In the genomic region with DNA sequence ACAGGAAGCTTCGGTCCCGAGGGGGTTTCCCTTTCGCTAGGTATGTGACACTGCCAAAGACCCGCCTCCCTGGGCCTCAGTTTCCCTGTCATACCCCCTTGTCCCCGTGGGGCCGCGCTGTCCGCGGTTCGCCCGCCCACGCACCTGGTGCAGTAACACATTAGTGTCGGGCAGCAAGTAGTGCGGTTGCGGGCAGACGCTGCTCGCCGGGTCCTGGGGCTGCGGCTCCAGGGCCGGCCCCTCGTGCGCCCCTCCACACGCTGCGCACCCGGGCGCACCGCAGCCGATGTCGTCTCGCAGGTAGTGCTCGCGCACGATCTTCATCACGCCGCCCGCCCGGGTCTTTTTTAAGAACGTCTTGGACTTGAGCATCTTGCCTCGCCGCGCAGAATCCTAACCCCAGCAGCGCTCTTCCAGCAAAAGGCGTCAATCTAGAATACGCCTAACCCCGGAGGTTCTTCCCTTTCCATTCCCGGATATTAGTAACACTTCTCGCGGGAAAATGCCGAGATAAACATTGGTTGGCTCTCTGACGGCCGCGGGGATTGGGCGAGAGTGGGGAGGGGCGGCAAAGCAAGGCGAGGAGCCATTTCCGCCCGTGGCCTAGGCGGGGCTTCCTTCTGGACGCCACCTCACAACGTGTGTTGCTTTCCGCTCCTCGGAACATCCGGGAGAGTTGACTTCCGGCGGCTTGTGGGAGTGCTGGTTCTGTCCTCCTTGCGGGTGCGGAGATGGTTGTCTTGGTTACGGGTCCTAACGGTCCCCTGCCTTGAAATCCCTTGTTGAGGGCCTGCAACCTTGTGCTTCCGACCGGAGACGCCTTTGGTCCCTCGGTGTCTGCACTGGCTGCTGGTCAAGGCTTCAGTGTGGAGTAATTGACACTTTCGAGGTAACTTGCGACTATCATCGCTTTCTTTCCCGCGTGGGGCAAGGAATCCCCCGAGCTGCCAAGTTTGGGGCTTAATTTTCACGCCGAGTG, we compare ENCODE assay signal across 1 cellular context.
TF ChIP-seq lines count a peak whose summit lies in the region.

DIS3 (minus strand) TSS at position 440 of the 979 bp plus-strand sequence; CDS start at position 372, 68 bp downstream.
A gene with protein sequence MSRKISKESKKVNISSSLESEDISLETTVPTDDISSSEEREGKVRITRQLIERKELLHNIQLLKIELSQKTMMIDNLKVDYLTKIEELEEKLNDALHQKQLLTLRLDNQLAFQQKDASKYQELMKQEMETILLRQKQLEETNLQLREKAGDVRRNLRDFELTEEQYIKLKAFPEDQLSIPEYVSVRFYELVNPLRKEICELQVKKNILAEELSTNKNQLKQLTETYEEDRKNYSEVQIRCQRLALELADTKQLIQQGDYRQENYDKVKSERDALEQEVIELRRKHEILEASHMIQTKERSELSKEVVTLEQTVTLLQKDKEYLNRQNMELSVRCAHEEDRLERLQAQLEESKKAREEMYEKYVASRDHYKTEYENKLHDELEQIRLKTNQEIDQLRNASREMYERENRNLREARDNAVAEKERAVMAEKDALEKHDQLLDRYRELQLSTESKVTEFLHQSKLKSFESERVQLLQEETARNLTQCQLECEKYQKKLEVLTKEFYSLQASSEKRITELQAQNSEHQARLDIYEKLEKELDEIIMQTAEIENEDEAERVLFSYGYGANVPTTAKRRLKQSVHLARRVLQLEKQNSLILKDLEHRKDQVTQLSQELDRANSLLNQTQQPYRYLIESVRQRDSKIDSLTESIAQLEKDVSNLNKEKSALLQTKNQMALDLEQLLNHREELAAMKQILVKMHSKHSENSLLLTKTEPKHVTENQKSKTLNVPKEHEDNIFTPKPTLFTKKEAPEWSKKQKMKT (plus strand): TSS at position 673 of the 979 bp plus-strand sequence. CDS start 1,337 bp downstream, outside the sequence.

TF ChIP-seq in HEK293, 187 proteins besides CTCF, POLR2A, EP300 and RAD21 (continued from another document):
- TF ChIP-seq, protein P1, sequence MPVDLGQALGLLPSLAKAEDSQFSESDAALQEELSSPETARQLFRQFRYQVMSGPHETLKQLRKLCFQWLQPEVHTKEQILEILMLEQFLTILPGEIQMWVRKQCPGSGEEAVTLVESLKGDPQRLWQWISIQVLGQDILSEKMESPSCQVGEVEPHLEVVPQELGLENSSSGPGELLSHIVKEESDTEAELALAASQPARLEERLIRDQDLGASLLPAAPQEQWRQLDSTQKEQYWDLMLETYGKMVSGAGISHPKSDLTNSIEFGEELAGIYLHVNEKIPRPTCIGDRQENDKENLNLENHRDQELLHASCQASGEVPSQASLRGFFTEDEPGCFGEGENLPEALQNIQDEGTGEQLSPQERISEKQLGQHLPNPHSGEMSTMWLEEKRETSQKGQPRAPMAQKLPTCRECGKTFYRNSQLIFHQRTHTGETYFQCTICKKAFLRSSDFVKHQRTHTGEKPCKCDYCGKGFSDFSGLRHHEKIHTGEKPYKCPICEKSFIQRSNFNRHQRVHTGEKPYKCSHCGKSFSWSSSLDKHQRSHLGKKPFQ (tag by site-specific recombination; IDR thresholded peaks at IDR 0.05) = no peak
- TF ChIP-seq, protein P2, sequence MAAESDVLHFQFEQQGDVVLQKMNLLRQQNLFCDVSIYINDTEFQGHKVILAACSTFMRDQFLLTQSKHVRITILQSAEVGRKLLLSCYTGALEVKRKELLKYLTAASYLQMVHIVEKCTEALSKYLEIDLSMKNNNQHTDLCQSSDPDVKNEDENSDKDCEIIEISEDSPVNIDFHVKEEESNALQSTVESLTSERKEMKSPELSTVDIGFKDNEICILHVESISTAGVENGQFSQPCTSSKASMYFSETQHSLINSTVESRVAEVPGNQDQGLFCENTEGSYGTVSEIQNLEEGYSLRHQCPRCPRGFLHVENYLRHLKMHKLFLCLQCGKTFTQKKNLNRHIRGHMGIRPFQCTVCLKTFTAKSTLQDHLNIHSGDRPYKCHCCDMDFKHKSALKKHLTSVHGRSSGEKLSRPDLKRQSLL (tag by site-specific recombination; IDR thresholded peaks at IDR 0.05) = no peak
- TF ChIP-seq BCL11A (tag by site-specific recombination; IDR thresholded peaks at IDR 0.05; ENCODE audit: low read depth) (no peak), OVOL3 (tag by site-specific recombination; IDR thresholded peaks at IDR 0.05) (peak; percentile 75; the same call in 1 of the 2 replicates), ZBTB20 (tag by site-specific recombination; IDR thresholded peaks at IDR 0.05) (peak; percentile 88), TCF7L2 (IDR thresholded peaks at IDR 0.05; ENCODE audit: borderline replicate concordance, low read depth, low read length) (no peak), ZNF2 (tag by site-specific recombination; IDR thresholded peaks at IDR 0.05) (0 out of 2 replicates have a peak, but pooled peaks have one; percentile 23), ZNF544 (tag by site-specific recombination; IDR thresholded peaks at IDR 0.05) (no peak), ZSCAN16 (tag by site-specific recombination; IDR thresholded peaks at IDR 0.05) (no peak), ZNF501 (tag by site-specific recombination; IDR thresholded peaks at IDR 0.05) (no peak), GLIS1 (tag by site-specific recombination; IDR thresholded peaks at IDR 0.05) (peak; percentile 71), ZNF24 (tag by site-specific recombination; IDR thresholded peaks at IDR 0.05) (no peak), OSR2 (tag by site-specific recombination; IDR thresholded peaks at IDR 0.05) (no peak), ZNF701 (tag by site-specific recombination; IDR thresholded peaks at IDR 0.05) (no peak), ZFHX2 (tag by site-specific recombination; conservative IDR thresholded peaks at IDR 0.05) (peak; percentile 61), GLI4 (tag by site-specific recombination; IDR thresholded peaks at IDR 0.05) (no peak), ZNF555 (tag by site-specific recombination; conservative IDR thresholded peaks at IDR 0.05) (no peak), ZNF114 (tag by site-specific recombination; IDR thresholded peaks at IDR 0.05) (no peak), ZNF362 (tag by site-specific recombination; IDR thresholded peaks at IDR 0.05) (no peak), FEZF1 (tag by site-specific recombination; IDR thresholded peaks at IDR 0.05) (no peak), MEIS1 (CRISPR knock-in tag; IDR thresholded peaks at IDR 0.05; ENCODE audit: borderline replicate concordance) (no peak), ZSCAN30 (tag by site-specific recombination; IDR thresholded peaks at IDR 0.05) (peak; percentile 52), ZBTB10 (tag by site-specific recombination; IDR thresholded peaks at IDR 0.05) (no peak), ZNF211 (tag by site-specific recombination; IDR thresholded peaks at IDR 0.05; ENCODE audit: low read depth) (no peak), ZFP69B (tag by site-specific recombination; IDR thresholded peaks at IDR 0.05) (no peak), WT1 (tag by site-specific recombination; IDR thresholded peaks at IDR 0.05) (no peak), KLF1 (tag by site-specific recombination; IDR thresholded peaks at IDR 0.05) (no peak)
- TF ChIP-seq, protein P3, sequence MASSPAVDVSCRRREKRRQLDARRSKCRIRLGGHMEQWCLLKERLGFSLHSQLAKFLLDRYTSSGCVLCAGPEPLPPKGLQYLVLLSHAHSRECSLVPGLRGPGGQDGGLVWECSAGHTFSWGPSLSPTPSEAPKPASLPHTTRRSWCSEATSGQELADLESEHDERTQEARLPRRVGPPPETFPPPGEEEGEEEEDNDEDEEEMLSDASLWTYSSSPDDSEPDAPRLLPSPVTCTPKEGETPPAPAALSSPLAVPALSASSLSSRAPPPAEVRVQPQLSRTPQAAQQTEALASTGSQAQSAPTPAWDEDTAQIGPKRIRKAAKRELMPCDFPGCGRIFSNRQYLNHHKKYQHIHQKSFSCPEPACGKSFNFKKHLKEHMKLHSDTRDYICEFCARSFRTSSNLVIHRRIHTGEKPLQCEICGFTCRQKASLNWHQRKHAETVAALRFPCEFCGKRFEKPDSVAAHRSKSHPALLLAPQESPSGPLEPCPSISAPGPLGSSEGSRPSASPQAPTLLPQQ (tag by site-specific recombination; IDR thresholded peaks at IDR 0.05) = no peak
